ENCODE assay signal across 8 cellular contexts in the genomic region with DNA sequence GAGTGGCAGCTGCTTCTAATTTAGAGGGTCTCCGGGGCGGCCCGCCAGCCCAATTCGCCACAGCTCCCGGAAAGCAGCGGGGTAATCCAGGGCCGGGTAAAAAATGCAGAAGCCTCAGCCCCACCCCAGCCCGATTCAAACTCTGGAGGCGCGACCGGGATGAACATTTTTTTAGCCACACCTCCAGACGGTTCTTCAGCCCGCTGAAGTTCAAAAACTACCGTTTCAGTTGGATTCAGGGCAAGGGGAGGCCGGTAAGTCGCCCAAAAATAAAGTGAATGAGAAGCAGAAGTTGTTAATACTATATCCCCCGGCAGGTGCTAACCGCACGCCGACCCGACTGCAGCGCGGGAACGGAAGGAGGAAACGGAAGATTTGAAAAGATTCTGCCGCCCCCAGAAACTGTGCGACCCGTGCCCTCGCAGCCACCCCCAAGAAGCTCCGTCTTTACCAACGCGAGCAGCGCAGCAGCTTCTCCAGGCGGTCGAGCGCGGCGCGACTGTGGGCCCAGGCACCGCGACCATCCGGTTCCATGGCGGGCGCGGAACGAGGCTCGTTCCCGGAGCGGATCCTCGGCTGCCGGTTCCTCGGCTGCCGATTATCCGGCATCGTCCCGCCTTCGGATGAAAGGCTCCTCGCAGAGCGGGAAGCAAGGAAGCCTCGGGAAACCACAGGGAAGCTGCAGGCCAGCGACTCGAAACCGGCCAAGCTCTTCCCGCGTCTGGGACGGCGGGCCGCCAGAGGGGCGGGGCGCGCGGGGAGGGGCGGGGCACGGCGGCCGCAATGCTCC. TPM values are rescaled to one million over a fixed set of nuclear protein-coding genes. Genes with fewer than 3 reads are reported as not detected.
DNase-seq lines count a peak whose midpoint lies in the region; TF ChIP-seq lines count a peak whose summit lies in the region.

A gene (minus strand): TSS at position 723 of the 790 bp plus-strand sequence. CDS start 114 bp downstream, at position 609.

- peaks cover 36 to 41% of the 10 kb centered on the region in 2 donors for H3K4me1 Mint-ChIP-seq in immature natural killer cell

- no peak for TF ChIP-seq POLR2A in breast epithelium (IDR thresholded peaks at IDR 0.05)

- no peak for TF ChIP-seq CTCF in GM12875 (IDR thresholded peaks at IDR 0.05; ENCODE audit: borderline replicate concordance, insufficient read depth, low read depth, low read length)
- TF ChIP-seq CTCF in breast epithelium (IDR thresholded peaks at IDR 0.05): no peak

- H3K9me3 Mint-ChIP-seq in immature natural killer cell: no peaks in the 10 kb centered on the region

- peaks cover 11% of the 10 kb centered on the region for H3K36me3 ChIP-seq in MG63
- H3K36me3 ChIP-seq in breast epithelium: no peaks in the 10 kb centered on the region

- H3K9me3 ChIP-seq in MG63 (no peaks in the 10 kb centered on the region), breast epithelium (no peaks in the 10 kb centered on the region)

- peak within 1 kb of the TSS; percentile 86 to 94 for H3K27ac ChIP-seq in breast epithelium

- H3K27me3 Mint-ChIP-seq in immature natural killer cell (ENCODE audit: low read depth in 3 of 3): peaks cover 0 to 13% (median 11%) of the 10 kb centered on the region in 3 donors

- H3K27ac Mint-ChIP-seq in immature natural killer cell: peak within 1 kb of the TSS; percentile 80 to 92 (median 89)

- peak; percentile 62 for DNase-seq in HCEC 1CT
- peak; percentile 72 for DNase-seq in MG63
- DNase-seq in T-helper 22 cell (ENCODE audit: low read depth): peak; percentile 36
- peak in 1 of 2 donors; percentile 34 for DNase-seq in breast epithelium (ENCODE audit: low spot score in 2 of 2)
- DNase-seq in immature natural killer cell: peak; percentile 61 to 65 (median 63)
- peak; percentile 33 for DNase-seq in stimulated activated CD4-positive, alpha-beta T cell treated with anti-CD3 and anti-CD28 coated beads, Interleukin-12 subunit alpha, Interleukin-12 subunit beta, amount 100 ng/mL, for 4 hours
- no peak for DNase-seq in NCI-H2107 treated with DMSO at 0.1 percent for 48 hours (lab: John Stamatoyannopoulos, UW; ENCODE audit: unreplicated experiment)

- H3K36me3 Mint-ChIP-seq in immature natural killer cell: no peaks in the 10 kb centered on the region

- H3K4me1 ChIP-seq in breast epithelium: no peaks in the 10 kb centered on the region

- H3K27me3 ChIP-seq in MG63 (no peaks in the 10 kb centered on the region), breast epithelium (no peaks in the 10 kb centered on the region)

- intact Hi-C loops in breast epithelium (cut with DNase I; ENCODE audit: low total_unique reads): no loop called here

- H3K4me3 Mint-ChIP-seq in immature natural killer cell: peak within 1 kb of the TSS; percentile 90 to 96 (median 94)

- peak within 1 kb of the TSS; percentile 82 for H3K4me3 ChIP-seq in GM12875 (ENCODE audit: low read depth, low read length)
- H3K4me3 ChIP-seq in MG63: peak within 1 kb of the TSS; percentile 95
- H3K4me3 ChIP-seq in breast epithelium: peak within 1 kb of the TSS; percentile 60 to 94 (median 62)

RNA-seq across cellular contexts. Expression of the gene that starts here (rescaled TPM):
- total RNA-seq in MG63 (2014; rRNA removed; shearing (Covaris generic); ENCODE audit: low replicate concordance): 6.2 and 8.5 TPM in 2 replicates
- total RNA-seq in breast epithelium: 10 to 100 TPM in 2 of 3 donors, 1 to 10 TPM in 1; 4.3 to 27.8 (median 16.7) TPM
- 10 to 100 TPM in 1 of 3 donors, 1 to 10 TPM in 2; 6.8 to 10.3 (median 9.4) TPM for polyA plus RNA-seq in immature natural killer cell
